Comparison of ENCODE assay signal across 8 cellular contexts in genomic region chr6:13574149-13574570, GRCh38. TPM values are rescaled to one million over a fixed set of nuclear protein-coding genes. Genes with fewer than 3 reads are reported as not detected.
DNase-seq lines count a peak whose midpoint lies in the region; ATAC-seq and TF ChIP-seq lines count a peak whose summit lies in the region.

No MANE protein-coding gene starts in this region.

- no CpG with 5 or more reads among the region's 46 CpGs for WGBS in esophagus squamous epithelium, 2 donors

- peak overlapping the region; percentile 93 to 99 (median 98) for H3K27ac Mint-ChIP-seq in naive B cell
- H3K27ac Mint-ChIP-seq in stimulated activated effector memory CD8-positive, alpha-beta T cell treated with anti-CD3 and anti-CD28 coated beads, Interleukin-12 subunit alpha, Interleukin-12 subunit beta, amount 100 ng/mL, for 72 hours, result peak overlapping the region; percentile 99

- peak; percentile 34 to 76 (median 53) for TF ChIP-seq CTCF in esophagus squamous epithelium (IDR thresholded peaks at IDR 0.05)

- no peak for TF ChIP-seq EP300 in Ishikawa (IDR thresholded peaks at IDR 0.05; ENCODE audit: borderline replicate concordance)

- no peaks in the 10 kb centered on the region for H3K27me3 Mint-ChIP-seq in naive B cell

- H3K9me3 ChIP-seq in esophagus squamous epithelium, result no peaks in the 10 kb centered on the region

- peaks cover 0 to 4% (median 0%) of the 10 kb centered on the region in 7 donors for H3K9me3 Mint-ChIP-seq in naive B cell
- H3K9me3 Mint-ChIP-seq in stimulated activated effector memory CD8-positive, alpha-beta T cell treated with anti-CD3 and anti-CD28 coated beads, Interleukin-12 subunit alpha, Interleukin-12 subunit beta, amount 100 ng/mL, for 72 hours, result no peaks in the 10 kb centered on the region

- H3K27me3 ChIP-seq in esophagus squamous epithelium, result no peaks in the 10 kb centered on the region

- peak; percentile 63 for ATAC-seq in GM21619 (IDR thresholded peaks at IDR 0.05; ENCODE audit: unreplicated experiment)
- ATAC-seq in naive B cell (ENCODE audit: low read depth in 2 of 2), result peak; percentile 80 to 82
- peak; percentile 87 for ATAC-seq in stimulated activated effector memory CD8-positive, alpha-beta T cell treated with anti-CD3 and anti-CD28 coated beads, Interleukin-12 subunit alpha, Interleukin-12 subunit beta, amount 100 ng/mL, for 72 hours

- DNase-seq in DMS79 (lab: John Stamatoyannopoulos, UW), result peak; percentile 67
- DNase-seq in OCI-M1 (lab: John Stamatoyannopoulos, UW), result peak; percentile 95
- peak; percentile 90 to 93 for DNase-seq in activated T-cell treated with anti-CD3 and anti-CD28 coated beads, Interleukin-2, amount 50 U/mL, for 48 hours
- peak; percentile 71 for DNase-seq in esophagus squamous epithelium (lab: John Stamatoyannopoulos, UW)
- DNase-seq in naive B cell, result peak; percentile 95
- peak; percentile 89 to 96 for DNase-seq in stimulated activated effector memory CD8-positive, alpha-beta T cell treated with anti-CD3 and anti-CD28 coated beads, Interleukin-12 subunit alpha, Interleukin-12 subunit beta, amount 100 ng/mL, for 72 hours (ENCODE audit: low spot score in 2 of 2)

- peak overlapping the region; percentile 93 to 100 (median 98) for H3K27ac ChIP-seq in esophagus squamous epithelium

- TF ChIP-seq POLR2A in esophagus squamous epithelium (IDR thresholded peaks at IDR 0.05), result peak in 1 of 4 donors; percentile 71

- peak overlapping the region; percentile 81 to 99 (median 93) for H3K4me3 Mint-ChIP-seq in naive B cell
- peak overlapping the region; percentile 97 for H3K4me3 Mint-ChIP-seq in stimulated activated effector memory CD8-positive, alpha-beta T cell treated with anti-CD3 and anti-CD28 coated beads, Interleukin-12 subunit alpha, Interleukin-12 subunit beta, amount 100 ng/mL, for 72 hours

- no peaks in the 10 kb centered on the region for H3K36me3 ChIP-seq in esophagus squamous epithelium

- H3K4me1 ChIP-seq in esophagus squamous epithelium, result peaks cover 0 to 23% (median 11%) of the 10 kb centered on the region in 3 donors

- peak overlapping the region; percentile 69 to 99 (median 83) for H3K4me3 ChIP-seq in esophagus squamous epithelium

- peak; percentile 24; the same call in 1 of the 2 replicates for TF ChIP-seq RAD21 in Ishikawa (IDR thresholded peaks at IDR 0.05; ENCODE audit: low read depth)

- intact Hi-C loops in esophagus squamous epithelium (cut with DNase I), result loop anchor here (10.0 kb wide), 1 partner anchor 109 kb away; no protein-coding TSS in a partner anchor

- H3K4me1 Mint-ChIP-seq in naive B cell, result peaks cover 9 to 23% (median 23%) of the 10 kb centered on the region in 3 donors
- H3K4me1 Mint-ChIP-seq in stimulated activated effector memory CD8-positive, alpha-beta T cell treated with anti-CD3 and anti-CD28 coated beads, Interleukin-12 subunit alpha, Interleukin-12 subunit beta, amount 100 ng/mL, for 72 hours, result peaks cover 20% of the 10 kb centered on the region

- H3K36me3 Mint-ChIP-seq in naive B cell, result no peaks in the 10 kb centered on the region
- peaks cover 20% of the 10 kb centered on the region for H3K36me3 Mint-ChIP-seq in stimulated activated effector memory CD8-positive, alpha-beta T cell treated with anti-CD3 and anti-CD28 coated beads, Interleukin-12 subunit alpha, Interleukin-12 subunit beta, amount 100 ng/mL, for 72 hours

TF ChIP-seq in Ishikawa, 13 proteins besides CTCF, POLR2A, EP300 and RAD21:
- TF ChIP-seq EGR1 (IDR thresholded peaks at IDR 0.05) (peak; percentile 64), YY1 (IDR thresholded peaks at IDR 0.05; ENCODE audit: low read depth) (0 out of 2 replicates have a peak, but pooled peaks have one; percentile 12), FOXM1 (IDR thresholded peaks at IDR 0.05; ENCODE audit: borderline replicate concordance, low read depth) (no peak), ZBTB7A (IDR thresholded peaks at IDR 0.05; ENCODE audit: low read depth) (peak; percentile 67; the same call in 1 of the 2 replicates), CEBPB (IDR thresholded peaks at IDR 0.05) (no peak), TAF1 (IDR thresholded peaks at IDR 0.05; ENCODE audit: low read depth) (0 out of 2 replicates have a peak, but pooled peaks have one; percentile 11), CREB1 (IDR thresholded peaks at IDR 0.05; ENCODE audit: low read depth) (no peak)

RNA-seq across cellular contexts. Expression of gene SIRT5, which starts 0.2 kb away (rescaled TPM):
- total RNA-seq in esophagus squamous epithelium, result 10 to 100 TPM in 1 of 4 donors, 1 to 10 TPM in 3; 4.1 to 10.7 (median 5.6) TPM
- polyA plus RNA-seq in naive B cell (ENCODE audit: low read depth in 6 of 6), result 10 to 100 TPM; 10.4 to 14.7 (median 11.5) TPM

RNA-seq across cellular contexts. Expression of gene NOL7, which starts 41.0 kb away (rescaled TPM):
- 100 to 1,000 TPM in 2 of 4 donors, 10 to 100 TPM in 2; 75.8 to 106 (median 92.4) TPM for total RNA-seq in esophagus squamous epithelium
- polyA plus RNA-seq in naive B cell (ENCODE audit: low read depth in 6 of 6), result 100 to 1,000 TPM in 5 of 6 donors, 10 to 100 TPM in 1; 82.8 to 127 (median 118) TPM

Comparison
In these comparisons a context has a peak if more than half of its experiments do, and no peak if none do; other contexts are left out.
1. Peak in every context shown above with its lines: DNase-seq, ATAC-seq, H3K4me3 ChIP-seq and H3K27ac ChIP-seq.